In genomic region chr22:46673677-46674236, GRCh38 we compare ENCODE assay signal across 9 cellular contexts.
A peak's percentile ranks its signal among the peaks of the same experiment; 100 is the strongest.
DNase-seq lines count a peak whose midpoint lies in the region; ATAC-seq lines count a peak whose summit lies in the region.
"Had no signal": no experiment of that assay in that cellular context is flagged by ENCODE, and none has a peak within 500 bp of the region (broad histone marks: within the 10 kb centered on the region; RNA-seq: fewer than 3 reads in every experiment).

No MANE protein-coding gene starts in this region.

- peaks cover 14 to 17% of the 10 kb centered on the region in 2 donors for H3K4me1 Mint-ChIP-seq in effector memory CD8-positive, alpha-beta T cell (ENCODE audit: low read depth in 2 of 2)
- H3K4me1 Mint-ChIP-seq: endodermal cell had no signal

- H3K9me3 Mint-ChIP-seq in effector memory CD8-positive, alpha-beta T cell: no peaks in the 10 kb centered on the region
- H3K9me3 Mint-ChIP-seq: endodermal cell had no signal

- H3K36me3 Mint-ChIP-seq in effector memory CD8-positive, alpha-beta T cell (ENCODE audit: insufficient read depth): peaks cover 11% of the 10 kb centered on the region

- peak overlapping the region; percentile 94 to 98 for H3K27ac Mint-ChIP-seq in effector memory CD8-positive, alpha-beta T cell
- H3K27ac Mint-ChIP-seq: endodermal cell had no signal

- peak; percentile 28 for ATAC-seq in HG02759 (IDR thresholded peaks at IDR 0.05; ENCODE audit: unreplicated experiment)
- ATAC-seq in effector memory CD8-positive, alpha-beta T cell (replicated peaks): peak; percentile 30
- no peak for ATAC-seq in GM21576 (IDR thresholded peaks at IDR 0.05; ENCODE audit: unreplicated experiment)
- no peak for ATAC-seq in HG02610 (IDR thresholded peaks at IDR 0.05; ENCODE audit: unreplicated experiment)
- no peak for ATAC-seq in GM18511 (IDR thresholded peaks at IDR 0.05; ENCODE audit: unreplicated experiment)

- H3K27me3 Mint-ChIP-seq in effector memory CD8-positive, alpha-beta T cell: no peaks in the 10 kb centered on the region

- H3K4me3 Mint-ChIP-seq in effector memory CD8-positive, alpha-beta T cell: peak overlapping the region; percentile 86 to 94
- H3K4me3 Mint-ChIP-seq: endodermal cell had no signal

- peak; percentile 45 for DNase-seq in activated CD4-positive, alpha-beta T cell treated with anti-CD3 and anti-CD28 coated beads for 1 hour
- DNase-seq in effector memory CD8-positive, alpha-beta T cell: no peak
- peak; percentile 11 to 43 for DNase-seq in stimulated activated CD8-positive, alpha-beta memory T cell treated with anti-CD3 and anti-CD28 coated beads, Interleukin-7, amount 100 ng/mL, for 4 hours (ENCODE audit: low read depth in 2 of 2)
- DNase-seq: endodermal cell, NCI-H1092 treated with DMSO at 0.1 percent for 48 hours had no signal

Comparison
In these comparisons a context has a peak if more than half of its experiments do, and no peak if none do; other contexts are left out.
1. ATAC-seq: peak in HG02759 (single experiment) and effector memory CD8-positive, alpha-beta T cell (single experiment); none in GM21576 (single experiment), HG02610 (single experiment) and GM18511 (single experiment).
2. DNase-seq: peak in activated CD4-positive, alpha-beta T cell treated with anti-CD3 and anti-CD28 coated beads for 1 hour (single experiment) and stimulated activated CD8-positive, alpha-beta memory T cell treated with anti-CD3 and anti-CD28 coated beads, Interleukin-7, amount 100 ng/mL, for 4 hours (2 of 2); none in effector memory CD8-positive, alpha-beta T cell (0 of 3).